ENCODE assay signal across 16 cellular contexts in genomic region chr21:35527358-35527757, GRCh38.
"Had no signal": no experiment of that assay in that cellular context is flagged by ENCODE, and none has a peak within 500 bp of the region (broad histone marks: within the 10 kb centered on the region; RNA-seq: fewer than 3 reads in every experiment).

No MANE protein-coding gene starts in this region.

- H3K9me3 Mint-ChIP-seq: natural killer cell treated with Interleukin-12 subunit alpha and Interleukin-12 subunit beta and Interleukin-15 and Interleukin-18, amount 100 ng/mL, for 72 hours; stimulated activated naive B cell treated with anti-CD40 and anti-IgM and Interleukin-4, amounts not matched to agents 10 μg/mL and 1 μg/mL and 100 μg/mL, for 72 hours had no signal

- H3K4me3 Mint-ChIP-seq: WTC11 had no signal

- DNase-seq: effector CD8-positive, alpha-beta T cell; foreskin melanocyte; head of caudate nucleus; left colon; occipital lobe; right cardiac atrium; spleen; stimulated activated CD4-positive, alpha-beta T cell treated with anti-CD3 and anti-CD28 coated beads, Interleukin-1b, Interleukin-23, amount 100 ng/mL, for 48 hours; stimulated activated naive B cell treated with anti-CD40 and anti-IgM and Interleukin-4, amounts not matched to agents 10 μg/mL and 1 μg/mL and 100 μg/mL, for 72 hours had no signal

- H3K27me3 ChIP-seq: SJSA1, spleen, tibial nerve had no signal

- H3K4me3 ChIP-seq: coronary artery, lung, SJSA1, tibial nerve had no signal

- ATAC-seq: left colon; natural killer cell treated with Interleukin-12 subunit alpha and Interleukin-12 subunit beta and Interleukin-15 and Interleukin-18, amount 100 ng/mL, for 72 hours; right cardiac atrium; WTC11 had no signal

- H3K36me3 ChIP-seq: SJSA1, spleen, tibial nerve had no signal

- H3K27ac ChIP-seq: coronary artery, SJSA1, tibial nerve had no signal

- H3K36me3 Mint-ChIP-seq: natural killer cell treated with Interleukin-12 subunit alpha and Interleukin-12 subunit beta and Interleukin-15 and Interleukin-18, amount 100 ng/mL, for 72 hours; stimulated activated naive B cell treated with anti-CD40 and anti-IgM and Interleukin-4, amounts not matched to agents 10 μg/mL and 1 μg/mL and 100 μg/mL, for 72 hours; WTC11 had no signal

- H3K9me3 ChIP-seq: SJSA1, spleen, tibial nerve had no signal

- H3K27me3 Mint-ChIP-seq: natural killer cell treated with Interleukin-12 subunit alpha and Interleukin-12 subunit beta and Interleukin-15 and Interleukin-18, amount 100 ng/mL, for 72 hours; stimulated activated naive B cell treated with anti-CD40 and anti-IgM and Interleukin-4, amounts not matched to agents 10 μg/mL and 1 μg/mL and 100 μg/mL, for 72 hours had no signal

- H3K27ac Mint-ChIP-seq: progenitor cell of endocrine pancreas; stimulated activated naive B cell treated with anti-CD40 and anti-IgM and Interleukin-4, amounts not matched to agents 10 μg/mL and 1 μg/mL and 100 μg/mL, for 72 hours; WTC11 had no signal
